In the genomic region with DNA sequence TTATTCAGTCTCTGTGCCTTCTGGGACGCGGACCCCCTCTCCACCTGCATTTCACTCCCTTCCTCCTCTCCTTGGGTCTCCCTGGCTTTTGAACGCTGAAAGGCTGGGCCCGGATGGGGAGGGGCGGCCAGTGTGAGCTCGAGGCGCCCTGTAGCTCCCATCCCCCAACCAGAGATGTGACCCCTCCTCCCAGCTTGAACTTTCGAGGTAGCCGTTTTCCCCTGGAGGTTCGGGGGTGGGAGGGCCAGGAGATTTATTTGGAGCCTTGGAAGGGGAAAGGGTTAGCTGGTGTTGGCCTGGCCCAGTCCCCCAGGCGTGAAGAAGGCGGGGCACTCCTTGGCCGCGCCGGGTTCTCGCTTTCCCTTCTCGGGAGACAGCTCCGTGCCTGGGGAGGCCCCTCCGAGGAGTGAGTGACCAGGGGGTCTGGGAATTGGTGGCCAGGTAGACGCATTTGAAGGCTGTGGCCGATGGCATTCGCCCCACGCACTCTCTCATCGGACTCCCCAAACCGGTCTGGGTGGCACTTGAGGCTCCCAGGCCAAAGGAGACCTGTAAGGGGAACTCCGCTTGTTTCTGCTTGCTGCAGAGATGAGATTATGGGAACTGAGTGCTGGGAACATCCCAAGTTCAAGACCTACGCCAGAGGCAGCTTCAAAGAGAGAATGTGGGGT, we compare ENCODE assay signal across 8 cellular contexts. TPM values are rescaled to one million over a fixed set of nuclear protein-coding genes. Genes with fewer than 3 reads are reported as not detected.
DNase-seq lines count a peak whose midpoint lies in the region; ATAC-seq, FAIRE-seq and TF ChIP-seq lines count a peak whose summit lies in the region.

No MANE protein-coding gene starts in this region.

- peak overlapping the region; percentile 61 to 76 for H3K4me3 ChIP-seq in Panc1 (ENCODE audit: low read depth in 2 of 2, low read length in 2 of 2)
- peak overlapping the region; percentile 82 for H3K4me3 ChIP-seq in bronchial epithelial cell (ENCODE audit: low read depth, low read length)
- peak overlapping the region; percentile 68 for H3K4me3 ChIP-seq in kidney epithelial cell (ENCODE audit: low read depth, low read length)

- no peak for TF ChIP-seq POLR2A in GM12891 (IDR thresholded peaks at IDR 0.05; ENCODE audit: low read depth, low read length)

- POLR2A ChIA-PET in Panc1 (lab: Charles Lee) = interaction anchor here (0.7 kb wide), 1 partner anchor 141 kb away, joined by 6 read pairs; no protein-coding TSS in a partner anchor

- no peaks in the 10 kb centered on the region for H3K9me3 Mint-ChIP-seq in stimulated activated memory B cell treated with anti-CD40 and anti-IgM and Interleukin-4, amounts not matched to agents 10 μg/mL and 1 μg/mL and 100 μg/mL, for 72 hours

- H3K27ac Mint-ChIP-seq in stimulated activated memory B cell treated with anti-CD40 and anti-IgM and Interleukin-4, amounts not matched to agents 10 μg/mL and 1 μg/mL and 100 μg/mL, for 72 hours = peak overlapping the region; percentile 83

- BruUV-seq in Panc1 (replicated peaks; lab: Mats Ljungman, UMichigan) = no TSS peak

- H3K4me1 ChIP-seq in Panc1 (ENCODE audit: control insufficient read depth, insufficient read depth, low read length) = peaks cover 3% of the 10 kb centered on the region; the same call in 1 of the 2 replicates

- H3K36me3 ChIP-seq in Panc1 (ENCODE audit: control insufficient read depth, insufficient read depth, low read length) (no peaks in the 10 kb centered on the region; the same call in 1 of the 2 replicates), bronchial epithelial cell (ENCODE audit: control insufficient read depth, insufficient read depth, low read length) (peaks cover 12% of the 10 kb centered on the region), kidney epithelial cell (ENCODE audit: control insufficient read depth, insufficient read depth, low read length) (no peaks in the 10 kb centered on the region)

- FAIRE-seq in GM12891 (lab: Jason Lieb, UNC) = no peak
- no peak for FAIRE-seq in bronchial epithelial cell (lab: Jason Lieb, UNC)

- intact Hi-C loops in Panc1 (cut with micrococcal nuclease; ENCODE audit: unreplicated experiment) = loop anchor here (5.0 kb wide), 1 partner anchor 143 kb away; no protein-coding TSS in a partner anchor

- H3K4me3 Mint-ChIP-seq in stimulated activated memory B cell treated with anti-CD40 and anti-IgM and Interleukin-4, amounts not matched to agents 10 μg/mL and 1 μg/mL and 100 μg/mL, for 72 hours = peak overlapping the region; percentile 96

- in situ Hi-C loops in Panc1 (cut with HindIII; ENCODE audit: low pct_unique_long_range_greater_than_20kb, low sequenced_read_pairs) = no loop called here

- H3K27me3 Mint-ChIP-seq in stimulated activated memory B cell treated with anti-CD40 and anti-IgM and Interleukin-4, amounts not matched to agents 10 μg/mL and 1 μg/mL and 100 μg/mL, for 72 hours = no peaks in the 10 kb centered on the region

- peak; percentile 60 for ATAC-seq in Panc1
- ATAC-seq in stimulated activated memory B cell treated with anti-CD40 and anti-IgM and Interleukin-4, amounts not matched to agents 10 μg/mL and 1 μg/mL and 100 μg/mL, for 72 hours = peak; percentile 58
- ATAC-seq in GM19328 (IDR thresholded peaks at IDR 0.05; ENCODE audit: unreplicated experiment) = no peak
- no peak for ATAC-seq in left lobe of liver
- no peak for ATAC-seq in GM18867 (IDR thresholded peaks at IDR 0.05; ENCODE audit: unreplicated experiment)

- no peaks in the 10 kb centered on the region for H3K9me3 ChIP-seq in Panc1 (ENCODE audit: control insufficient read depth, insufficient read depth, low read depth, low read length)

- DNase-seq in GM12891 (ENCODE audit: insufficient read length, low spot score) (peak; percentile 25), Panc1 (ENCODE audit: low read depth, low spot score) (no peak), bronchial epithelial cell (ENCODE audit: low read depth) (peak; percentile 68), kidney epithelial cell (ENCODE audit: low read depth) (no peak), left lobe of liver (ENCODE audit: low spot score) (no peak)

- H3K27me3 ChIP-seq in Panc1 (ENCODE audit: control insufficient read depth, insufficient read depth, low read length) (no peaks in the 10 kb centered on the region), bronchial epithelial cell (ENCODE audit: control insufficient read depth, insufficient read depth, low read length) (no peaks in the 10 kb centered on the region), kidney epithelial cell (ENCODE audit: control insufficient read depth, insufficient read depth, low read length) (no peaks in the 10 kb centered on the region)

- no peak for TF ChIP-seq CTCF in Panc1 (IDR thresholded peaks at IDR 0.05)
- no peak for TF ChIP-seq CTCF in bronchial epithelial cell (IDR thresholded peaks at IDR 0.05; ENCODE audit: insufficient read depth, low read length, severe bottlenecking)
- TF ChIP-seq CTCF in kidney epithelial cell (IDR thresholded peaks at IDR 0.05; ENCODE audit: insufficient read depth, low read length, poor library complexity, severe bottlenecking) = no peak

- peak overlapping the region; percentile 29 for H3K27ac ChIP-seq in Panc1 (ENCODE audit: low read length)

- peaks cover 16% of the 10 kb centered on the region for H3K36me3 Mint-ChIP-seq in stimulated activated memory B cell treated with anti-CD40 and anti-IgM and Interleukin-4, amounts not matched to agents 10 μg/mL and 1 μg/mL and 100 μg/mL, for 72 hours

- peaks cover 18% of the 10 kb centered on the region for H3K4me1 Mint-ChIP-seq in stimulated activated memory B cell treated with anti-CD40 and anti-IgM and Interleukin-4, amounts not matched to agents 10 μg/mL and 1 μg/mL and 100 μg/mL, for 72 hours

- CTCF ChIA-PET in Panc1 (lab: Charles Lee) = interaction anchor here (0.6 to 1.8 kb wide), 3 partner anchors 10 to 141 kb away, joined by 3 to 7 read pairs (median 4); no protein-coding TSS in a partner anchor

TF ChIP-seq in GM12891, 5 proteins besides CTCF, POLR2A, EP300 and RAD21:
- TF ChIP-seq TAF1 (IDR thresholded peaks at IDR 0.05; ENCODE audit: low read depth, low read length) (no peak), SPI1 (IDR thresholded peaks at IDR 0.05; ENCODE audit: low read depth, low read length) (peak; percentile 19; the same call in 1 of the 2 replicates)
TF ChIP-seq in GM12891: peak in this region for 1.

RNA-seq across cellular contexts. Expression of gene LDAF1, which starts 0.9 kb away (rescaled TPM):
- 9.2 TPM for polyA plus RNA-seq in GM12891 (2012; ENCODE audit: low read depth, missing spikeins)
- total RNA-seq in Panc1 (2021; ENCODE audit: unreplicated experiment) = 15.2 TPM
- 14.6 TPM for polyA plus RNA-seq in Panc1 (2012; ENCODE audit: insufficient read length)
- 59.4 and 90.6 TPM in 2 replicates for total RNA-seq in bronchial epithelial cell
- total RNA-seq in kidney epithelial cell = 65.0 and 82.9 TPM in 2 replicates
- total RNA-seq in left lobe of liver = 1.4 TPM

RNA-seq across cellular contexts. Expression of gene DNAH3, which starts 8.8 kb away (rescaled TPM):
- polyA plus RNA-seq in GM12891 (2012; ENCODE audit: low read depth, missing spikeins) = 0.06 TPM
- total RNA-seq in Panc1 (2021; ENCODE audit: unreplicated experiment) (0.62 TPM), bronchial epithelial cell (0.26 TPM in 2 replicates), kidney epithelial cell (under 0.01 TPM in 1 of 2 replicates, not detected in the other), left lobe of liver (not detected)
- 0.68 TPM for polyA plus RNA-seq in Panc1 (2012; ENCODE audit: insufficient read length)

RNA-seq across cellular contexts. Expression of gene ZP2, which starts 52.0 kb away (rescaled TPM):
- not detected for polyA plus RNA-seq in GM12891 (2012; ENCODE audit: low read depth, missing spikeins)
- total RNA-seq in Panc1 (2021; ENCODE audit: unreplicated experiment) (not detected), bronchial epithelial cell (not detected in 2 replicates), kidney epithelial cell (not detected in 2 replicates), left lobe of liver (not detected)
- not detected for polyA plus RNA-seq in Panc1 (2012; ENCODE audit: insufficient read length)

Comparison
In these comparisons a context has a peak if more than half of its experiments do, and no peak if none do; other contexts are left out.
1. DNase-seq: peak in GM12891 (single experiment) and bronchial epithelial cell (single experiment); none in Panc1 (single experiment), kidney epithelial cell (single experiment) and left lobe of liver (single experiment).
2. ATAC-seq: peak in Panc1 (single experiment) and stimulated activated memory B cell treated with anti-CD40 and anti-IgM and Interleukin-4, amounts not matched to agents 10 μg/mL and 1 μg/mL and 100 μg/mL, for 72 hours (single experiment); none in GM19328 (single experiment), left lobe of liver (single experiment) and GM18867 (single experiment).
3. Peak in every context shown above with its lines, with median percentiles within 50 percentile points of each other: H3K4me3 ChIP-seq.